Comparison of ENCODE assay signal across 9 cellular contexts in the genomic region with DNA sequence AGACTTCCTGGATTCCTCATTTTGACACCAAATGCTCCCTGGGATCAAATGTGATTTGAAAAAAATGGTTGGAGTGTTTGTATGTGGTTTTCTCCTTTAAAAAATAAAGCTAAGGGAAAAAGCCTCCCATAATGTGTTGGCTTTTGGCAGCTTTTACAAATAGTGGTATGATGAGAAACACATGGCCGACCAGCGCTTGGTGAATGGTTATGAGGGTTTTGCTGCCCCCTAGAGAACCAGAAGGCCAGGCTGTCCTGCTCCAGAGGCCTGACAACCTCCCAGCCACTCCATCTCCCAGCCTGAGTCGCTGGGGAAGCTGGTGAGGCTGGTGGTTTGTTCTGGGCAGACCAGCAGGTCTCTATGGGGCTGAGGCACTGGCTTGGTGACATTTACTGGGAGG.
DNase-seq lines count a peak whose midpoint lies in the region; ATAC-seq and TF ChIP-seq lines count a peak whose summit lies in the region.
"Had no signal": no experiment of that assay in that cellular context is flagged by ENCODE, and none has a peak within 500 bp of the region (broad histone marks: within the 10 kb centered on the region; RNA-seq: fewer than 3 reads in every experiment).

No MANE protein-coding gene starts in this region.

- H3K4me3 Mint-ChIP-seq in activated naive CD4-positive, alpha-beta T cell treated with anti-CD3 and anti-CD28 coated beads for 36 hours = no peak overlapping the region

- intact Hi-C loops in PC-3 (cut with micrococcal nuclease) (no loop called here), sigmoid colon (cut with DNase I) (no loop called here)
- intact Hi-C loops in activated naive CD4-positive, alpha-beta T cell treated with anti-CD3 and anti-CD28 coated beads for 36 hours (cut with micrococcal nuclease) = no loop called here

- H3K27ac ChIP-seq in PC-3 (ENCODE audit: low read length) (no peak overlapping the region), sigmoid colon (no peak overlapping the region)
- H3K27ac ChIP-seq: HL-60 had no signal

- H3K4me1 ChIP-seq in PC-3 (ENCODE audit: insufficient read depth, low read length) = no peaks in the 10 kb centered on the region
- peaks cover 0 to 9% (median 1%) of the 10 kb centered on the region in 4 donors for H3K4me1 ChIP-seq in sigmoid colon

- H3K36me3 Mint-ChIP-seq in activated naive CD4-positive, alpha-beta T cell treated with anti-CD3 and anti-CD28 coated beads for 36 hours (ENCODE audit: low read depth) = no peaks in the 10 kb centered on the region

- H2AFZ ChIP-seq in PC-3 (ENCODE audit: low read length) = no peak overlapping the region

- TF ChIP-seq CTCF in GM13977 (IDR thresholded peaks at IDR 0.05; ENCODE audit: extremely low read depth, insufficient read depth, missing control alignments) (peak; percentile 33), PC-3 (conservative IDR thresholded peaks at IDR 0.05; ENCODE audit: low read depth, low read length) (peak; percentile 52), fibroblast of villous mesenchyme (IDR thresholded peaks at IDR 0.05; ENCODE audit: insufficient read depth, low read depth, low read length) (peak; percentile 72), sigmoid colon (IDR thresholded peaks at IDR 0.05) (peak in 1 of 4 experiments; percentile 31)

- no peaks in the 10 kb centered on the region for H3K9me3 Mint-ChIP-seq in activated naive CD4-positive, alpha-beta T cell treated with anti-CD3 and anti-CD28 coated beads for 36 hours

- no peak for TF ChIP-seq EP300 in sigmoid colon (IDR thresholded peaks at IDR 0.05)

- no peaks in the 10 kb centered on the region for H3K27me3 Mint-ChIP-seq in activated naive CD4-positive, alpha-beta T cell treated with anti-CD3 and anti-CD28 coated beads for 36 hours (ENCODE audit: low read depth)

- no peaks in the 10 kb centered on the region for H4K20me1 ChIP-seq in PC-3 (ENCODE audit: low read length)

- H3K36me3 ChIP-seq in PC-3 (ENCODE audit: low read depth, low read length) (no peaks in the 10 kb centered on the region), sigmoid colon (no peaks in the 10 kb centered on the region)

- ATAC-seq in PC-3 = peak; percentile 48; the same call in 1 of the 2 replicates

- peaks cover 11% of the 10 kb centered on the region; the same call in 1 of the 2 replicates for H3K27me3 ChIP-seq in PC-3 (ENCODE audit: low read length)
- H3K27me3 ChIP-seq in sigmoid colon = no peaks in the 10 kb centered on the region

- H3K4me2 ChIP-seq in PC-3 (ENCODE audit: low read length) = no peak overlapping the region

- no peaks in the 10 kb centered on the region for H3F3A ChIP-seq in PC-3 (ENCODE audit: low read length, unreplicated experiment)

- BruUV-seq in PC-3 (replicated peaks; lab: Mats Ljungman, UMichigan) = no TSS peak

- H3K4me3 ChIP-seq in PC-3 (ENCODE audit: low read length) (no peak overlapping the region), fibroblast of villous mesenchyme (ENCODE audit: low read depth, low read length) (no peak overlapping the region), sigmoid colon (no peak overlapping the region)

- no peaks in the 10 kb centered on the region for H3K79me2 ChIP-seq in PC-3 (ENCODE audit: low read length)

- no peak for DNase-seq in GM13977 (ENCODE audit: low spot score)
- DNase-seq in PC-3 = peak; percentile 32
- DNase-seq in fibroblast of villous mesenchyme (ENCODE audit: low read depth) = peak; percentile 91
- DNase-seq in sigmoid colon = peak; percentile 67
- DNase-seq in stimulated activated naive CD4-positive, alpha-beta T cell treated with Interleukin-2 at 50 U/mL for 16 hours (lab: John Stamatoyannopoulos, UW) = no peak
- DNase-seq in NCI-H1436 treated with DMSO at 0.1 percent for 48 hours (lab: John Stamatoyannopoulos, UW) = no peak
- DNase-seq in activated naive CD4-positive, alpha-beta T cell treated with anti-CD3 and anti-CD28 coated beads for 36 hours = no peak
- DNase-seq: activated effector memory CD4-positive, alpha-beta T cell treated with Interleukin-2 at 50 U/mL for 16 hours had no signal

- no peak overlapping the region for H3K27ac Mint-ChIP-seq in activated naive CD4-positive, alpha-beta T cell treated with anti-CD3 and anti-CD28 coated beads for 36 hours

- in situ Hi-C loops in GM13977 (cut with MboI; ENCODE audit: low pct_unique_long_range_greater_than_20kb, low sequenced_read_pairs, unreplicated experiment) = no loop called here

- H3K4me1 Mint-ChIP-seq in activated naive CD4-positive, alpha-beta T cell treated with anti-CD3 and anti-CD28 coated beads for 36 hours (ENCODE audit: low read depth) = no peaks in the 10 kb centered on the region

- no peaks in the 10 kb centered on the region for H3K9me2 ChIP-seq in PC-3 (replicated peaks; ENCODE audit: low read length)

- POLR2A ChIA-PET in PC-3 (lab: Charles Lee; ENCODE audit: unreplicated experiment) = no interaction called here

- TF ChIP-seq POLR2A in sigmoid colon (IDR thresholded peaks at IDR 0.05) = no peak

- no peaks in the 10 kb centered on the region for H3K9me3 ChIP-seq in PC-3 (ENCODE audit: low read length)
- H3K9me3 ChIP-seq in sigmoid colon = no peaks in the 10 kb centered on the region

- CTCF ChIA-PET in PC-3 (lab: Charles Lee) = no interaction called here
- CTCF ChIA-PET in activated naive CD4-positive, alpha-beta T cell treated with anti-CD3 and anti-CD28 coated beads for 36 hours (lab: Charles Lee) = interaction anchor here (0.8 kb wide), 1 partner anchor 16 kb away, joined by 3 read pairs; no protein-coding TSS in a partner anchor

- H3K9ac ChIP-seq in PC-3 (ENCODE audit: low read length) = no peak overlapping the region

- WGBS in sigmoid colon, 2 donors = 77 to 83% methylated on average over 3 of the region's 3 CpGs

Comparison
In these comparisons a context has a peak if more than half of its experiments do, and no peak if none do; other contexts are left out.
1. DNase-seq: peak in PC-3 (single experiment), fibroblast of villous mesenchyme (single experiment) and sigmoid colon (single experiment); none in GM13977 (single experiment), stimulated activated naive CD4-positive, alpha-beta T cell treated with Interleukin-2 at 50 U/mL for 16 hours (single experiment), NCI-H1436 treated with DMSO at 0.1 percent for 48 hours (single experiment) and activated naive CD4-positive, alpha-beta T cell treated with anti-CD3 and anti-CD28 coated beads for 36 hours (single experiment).